ENCODE assay signal across 9 cellular contexts in the genomic region with DNA sequence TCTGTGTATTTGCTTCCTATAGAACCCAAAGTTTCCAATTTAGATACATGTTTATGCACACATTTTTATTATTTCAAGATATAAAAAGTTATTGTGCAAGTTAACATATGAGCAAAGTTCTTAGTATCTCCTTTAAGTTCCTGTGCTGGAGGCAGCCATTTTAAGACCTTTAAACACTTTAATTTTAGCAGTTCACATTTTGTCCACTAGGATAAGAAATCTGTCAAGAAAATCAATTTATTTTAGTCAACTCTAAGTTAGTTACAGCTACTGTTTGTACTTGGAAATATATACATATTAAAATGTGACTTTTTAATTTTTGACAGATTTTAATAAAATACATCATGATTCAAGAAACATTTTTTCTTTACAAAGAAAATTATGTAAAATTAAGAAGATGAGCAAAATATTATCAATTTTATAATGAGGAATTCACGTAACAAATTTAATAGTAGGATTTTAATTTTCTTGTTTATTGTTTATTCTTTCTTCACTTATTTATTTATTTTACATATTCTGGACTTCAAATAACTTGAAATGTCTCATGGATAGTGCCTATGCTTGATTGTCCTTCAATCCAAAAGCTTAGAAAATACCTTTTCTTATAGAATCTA.
DNase-seq lines count a peak whose midpoint lies in the region; ATAC-seq lines count a peak whose summit lies in the region.
"Had no signal": no experiment of that assay in that cellular context is flagged by ENCODE, and none has a peak within 500 bp of the region (broad histone marks: within the 10 kb centered on the region; RNA-seq: fewer than 3 reads in every experiment).

No MANE protein-coding gene starts in this region.

- H3K4me1 Mint-ChIP-seq in stimulated activated effector memory CD8-positive, alpha-beta T cell treated with anti-CD3 and anti-CD28 coated beads, Interleukin-12 subunit alpha, Interleukin-12 subunit beta, amount 100 ng/mL, for 72 hours: no peaks in the 10 kb centered on the region

- H3K4me3 Mint-ChIP-seq in stimulated activated effector memory CD8-positive, alpha-beta T cell treated with anti-CD3 and anti-CD28 coated beads, Interleukin-12 subunit alpha, Interleukin-12 subunit beta, amount 100 ng/mL, for 72 hours: no peak overlapping the region

- H3K27ac Mint-ChIP-seq in stimulated activated effector memory CD8-positive, alpha-beta T cell treated with anti-CD3 and anti-CD28 coated beads, Interleukin-12 subunit alpha, Interleukin-12 subunit beta, amount 100 ng/mL, for 72 hours: no peak overlapping the region

- H3K9me3 Mint-ChIP-seq in stimulated activated effector memory CD8-positive, alpha-beta T cell treated with anti-CD3 and anti-CD28 coated beads, Interleukin-12 subunit alpha, Interleukin-12 subunit beta, amount 100 ng/mL, for 72 hours: peaks cover 4% of the 10 kb centered on the region

- no peaks in the 10 kb centered on the region for H3K36me3 Mint-ChIP-seq in stimulated activated effector memory CD8-positive, alpha-beta T cell treated with anti-CD3 and anti-CD28 coated beads, Interleukin-12 subunit alpha, Interleukin-12 subunit beta, amount 100 ng/mL, for 72 hours

- ATAC-seq in stimulated activated effector memory CD8-positive, alpha-beta T cell treated with anti-CD3 and anti-CD28 coated beads, Interleukin-12 subunit alpha, Interleukin-12 subunit beta, amount 100 ng/mL, for 72 hours: no peak

- DNase-seq in NCI-H2171 treated with DMSO at 0.1 percent for 48 hours (lab: John Stamatoyannopoulos, UW) (peak; percentile 1), NCI-H2171 (lab: John Stamatoyannopoulos, UW) (no peak), Kasumi-1 (lab: John Stamatoyannopoulos, UW) (peak; percentile 29 to 59), dermis blood vessel endothelial cell (peak; percentile 34), renal cortical epithelial cell (ENCODE audit: low read depth) (peak; percentile 22), NCI-H345 treated with DMSO at 0.1 percent for 48 hours (lab: John Stamatoyannopoulos, UW; ENCODE audit: unreplicated experiment) (no peak), COR-L47 (lab: John Stamatoyannopoulos, UW) (no peak)
- DNase-seq in stimulated activated effector memory CD8-positive, alpha-beta T cell treated with anti-CD3 and anti-CD28 coated beads, Interleukin-12 subunit alpha, Interleukin-12 subunit beta, amount 100 ng/mL, for 72 hours (ENCODE audit: low spot score in 2 of 2): no peak
- DNase-seq: NCI-H524 treated with DMSO at 0.1 percent for 48 hours had no signal

Comparison
In these comparisons a context has a peak if more than half of its experiments do, and no peak if none do; other contexts are left out.
1. DNase-seq: peak in NCI-H2171 treated with DMSO at 0.1 percent for 48 hours (single experiment), Kasumi-1 (2 of 2), dermis blood vessel endothelial cell (single experiment) and renal cortical epithelial cell (single experiment); none in NCI-H2171 (single experiment), NCI-H345 treated with DMSO at 0.1 percent for 48 hours (single experiment), COR-L47 (single experiment) and stimulated activated effector memory CD8-positive, alpha-beta T cell treated with anti-CD3 and anti-CD28 coated beads, Interleukin-12 subunit alpha, Interleukin-12 subunit beta, amount 100 ng/mL, for 72 hours (0 of 2).